ENCODE assay signal across 1 cellular context in the genomic region with DNA sequence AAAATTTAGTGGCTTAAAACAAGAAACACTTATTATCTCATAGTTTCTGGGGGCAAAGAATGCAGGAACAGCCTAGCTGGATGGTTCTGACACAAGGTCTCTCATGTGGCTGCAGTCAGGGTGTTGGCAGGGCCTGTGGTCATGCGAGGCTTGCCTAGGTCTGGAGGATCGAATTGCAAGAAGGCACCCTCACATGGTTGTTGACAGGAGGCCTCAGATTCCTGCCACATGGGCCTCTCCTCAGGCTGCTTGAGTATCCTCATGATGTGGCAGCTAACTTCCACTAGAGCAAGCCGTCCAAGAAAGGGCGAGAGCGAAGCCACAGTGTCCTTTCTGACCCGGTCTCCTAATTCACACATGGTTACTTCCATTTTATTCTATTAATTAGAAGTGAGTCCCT.
TF ChIP-seq lines count a peak whose summit lies in the region.

No MANE protein-coding gene starts in this region.

TF ChIP-seq in K562, 482 proteins besides CTCF, POLR2A, EP300 and RAD21:
- TF ChIP-seq PHF20 (IDR thresholded peaks at IDR 0.05; ENCODE audit: partially characterized antibody), result no peak
- no peak for TF ChIP-seq ZNF316 (IDR thresholded peaks at IDR 0.05)
- TF ChIP-seq, protein P1, sequence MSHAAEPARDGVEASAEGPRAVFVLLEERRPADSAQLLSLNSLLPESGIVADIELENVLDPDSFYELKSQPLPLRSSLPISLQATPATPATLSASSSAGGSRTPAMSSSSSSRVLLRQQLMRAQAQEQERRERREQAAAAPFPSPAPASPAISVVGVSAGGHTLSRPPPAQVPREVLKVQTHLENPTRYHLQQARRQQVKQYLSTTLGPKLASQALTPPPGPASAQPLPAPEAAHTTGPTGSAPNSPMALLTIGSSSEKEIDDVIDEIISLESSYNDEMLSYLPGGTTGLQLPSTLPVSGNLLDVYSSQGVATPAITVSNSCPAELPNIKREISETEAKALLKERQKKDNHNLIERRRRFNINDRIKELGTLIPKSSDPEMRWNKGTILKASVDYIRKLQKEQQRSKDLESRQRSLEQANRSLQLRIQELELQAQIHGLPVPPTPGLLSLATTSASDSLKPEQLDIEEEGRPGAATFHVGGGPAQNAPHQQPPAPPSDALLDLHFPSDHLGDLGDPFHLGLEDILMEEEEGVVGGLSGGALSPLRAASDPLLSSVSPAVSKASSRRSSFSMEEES (CRISPR knock-in tag; IDR thresholded peaks at IDR 0.05), result no peak
- TF ChIP-seq ZNF12 (CRISPR knock-in tag; IDR thresholded peaks at IDR 0.05), result no peak
- no peak for TF ChIP-seq NBN (IDR thresholded peaks at IDR 0.05; ENCODE audit: low read depth)
- TF ChIP-seq RNF2 (IDR thresholded peaks at IDR 0.05), result no peak
- TF ChIP-seq JUNB (CRISPR knock-in tag; conservative IDR thresholded peaks at IDR 0.05), result no peak
- TF ChIP-seq RBM22 (IDR thresholded peaks at IDR 0.05; ENCODE audit: low read depth, low read length, poor library complexity, severe bottlenecking), result no peak
- no peak for TF ChIP-seq ZNF24 (IDR thresholded peaks at IDR 0.05)
- TF ChIP-seq ZNF121 (CRISPR knock-in tag; conservative IDR thresholded peaks at IDR 0.05), result no peak
- TF ChIP-seq ZNF696 (CRISPR knock-in tag; conservative IDR thresholded peaks at IDR 0.05), result no peak
- TF ChIP-seq CREB1 (IDR thresholded peaks at IDR 0.05), result no peak
- no peak for TF ChIP-seq CREB1 (CRISPR knock-in tag; IDR thresholded peaks at IDR 0.05)
- TF ChIP-seq, protein P2, sequence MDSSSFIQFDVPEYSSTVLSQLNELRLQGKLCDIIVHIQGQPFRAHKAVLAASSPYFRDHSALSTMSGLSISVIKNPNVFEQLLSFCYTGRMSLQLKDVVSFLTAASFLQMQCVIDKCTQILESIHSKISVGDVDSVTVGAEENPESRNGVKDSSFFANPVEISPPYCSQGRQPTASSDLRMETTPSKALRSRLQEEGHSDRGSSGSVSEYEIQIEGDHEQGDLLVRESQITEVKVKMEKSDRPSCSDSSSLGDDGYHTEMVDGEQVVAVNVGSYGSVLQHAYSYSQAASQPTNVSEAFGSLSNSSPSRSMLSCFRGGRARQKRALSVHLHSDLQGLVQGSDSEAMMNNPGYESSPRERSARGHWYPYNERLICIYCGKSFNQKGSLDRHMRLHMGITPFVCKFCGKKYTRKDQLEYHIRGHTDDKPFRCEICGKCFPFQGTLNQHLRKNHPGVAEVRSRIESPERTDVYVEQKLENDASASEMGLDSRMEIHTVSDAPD (CRISPR knock-in tag; IDR thresholded peaks at IDR 0.05), result no peak
TF ChIP-seq in K562: peak in this region for 0.
